ENCODE assay signal across 10 cellular contexts in genomic region chr5:176550937-176551336, GRCh38. TPM values are rescaled to one million over a fixed set of nuclear protein-coding genes. Genes with fewer than 3 reads are reported as not detected.
DNase-seq lines count a peak whose midpoint lies in the region; ATAC-seq and TF ChIP-seq lines count a peak whose summit lies in the region.
"Not testable (repeated sequence)": the region's sequence is repeated elsewhere in the genome, so short reads cannot be mapped to it uniquely, and the experiment has no call there.
"Had no signal": no experiment of that assay in that cellular context is flagged by ENCODE, and none has a peak within 500 bp of the region (broad histone marks: within the 10 kb centered on the region; RNA-seq: fewer than 3 reads in every experiment).

No MANE protein-coding gene starts in this region.

- H3K4me3 ChIP-seq in BLaER1 treated with 17β-estradiol and CSF1 and Interleukin-3, amounts not matched to agents 10 nM and 100 nM, result not testable (repeated sequence)
- H3K4me3 ChIP-seq in epithelial cell of proximal tubule (ENCODE audit: low read depth, low read length), result peak overlapping the region; percentile 48

- H4K20me1 ChIP-seq in BLaER1 treated with 17β-estradiol and CSF1 and Interleukin-3, amounts not matched to agents 10 nM and 100 nM, result not testable (repeated sequence)

- not testable (repeated sequence) for TF ChIP-seq CTCF in HFFc6 (IDR thresholded peaks at IDR 0.05); RWPE1 (conservative IDR thresholded peaks at IDR 0.05; ENCODE audit: low read depth); epithelial cell of proximal tubule (conservative IDR thresholded peaks at IDR 0.05; ENCODE audit: low read depth, low read length); natural killer cell (IDR thresholded peaks at IDR 0.05)

- not testable (repeated sequence) for DNase-seq in HFFc6; RWPE1 (ENCODE audit: low spot score); activated T-cell treated with anti-CD3 and anti-CD28 coated beads, Interleukin-2, amount 50 U/mL, for 24 hours; activated naive CD8-positive, alpha-beta T cell treated with anti-CD3 and anti-CD28 coated beads for 36 hours; epithelial cell of proximal tubule (ENCODE audit: low read depth); natural killer cell; stimulated activated naive CD8-positive, alpha-beta T cell treated with anti-CD3 and anti-CD28 coated beads, Interleukin-15, amount 100 ng/mL, for 72 hours

- not testable (repeated sequence) for H3K27me3 ChIP-seq in BLaER1 treated with 17β-estradiol and CSF1 and Interleukin-3, amounts not matched to agents 10 nM and 100 nM

- H3K4me3 Mint-ChIP-seq in HFFc6, result peak overlapping the region; percentile 42; the same call in 1 of the 2 replicates
- H3K4me3 Mint-ChIP-seq in activated T-cell treated with anti-CD3 and anti-CD28 coated beads, Interleukin-2, amount 50 U/mL, for 24 hours, result peak overlapping the region; percentile 52
- peak overlapping the region; percentile 50 for H3K4me3 Mint-ChIP-seq in activated naive CD8-positive, alpha-beta T cell treated with anti-CD3 and anti-CD28 coated beads for 36 hours
- H3K4me3 Mint-ChIP-seq in natural killer cell, result peak overlapping the region; percentile 7
- H3K4me3 Mint-ChIP-seq in stimulated activated naive CD8-positive, alpha-beta T cell treated with anti-CD3 and anti-CD28 coated beads, Interleukin-15, amount 100 ng/mL, for 72 hours, result peak overlapping the region; percentile 60 to 76

- not testable (repeated sequence) for H3K9me3 ChIP-seq in BLaER1 treated with 17β-estradiol and CSF1 and Interleukin-3, amounts not matched to agents 10 nM and 100 nM (replicated peaks in 1 of 11)

- not testable (repeated sequence) for H3K9me3 Mint-ChIP-seq in HFFc6; activated T-cell treated with anti-CD3 and anti-CD28 coated beads, Interleukin-2, amount 50 U/mL, for 24 hours; activated naive CD8-positive, alpha-beta T cell treated with anti-CD3 and anti-CD28 coated beads for 36 hours; natural killer cell; stimulated activated naive CD8-positive, alpha-beta T cell treated with anti-CD3 and anti-CD28 coated beads, Interleukin-15, amount 100 ng/mL, for 72 hours

- not testable (repeated sequence) for H3K27ac ChIP-seq in BLaER1 treated with 17β-estradiol and CSF1 and Interleukin-3, amounts not matched to agents 10 nM and 100 nM
- H3K27ac ChIP-seq in RWPE1, result peak overlapping the region; percentile 8; the same call in 1 of the 2 replicates

- not testable (repeated sequence) for ATAC-seq in natural killer cell; stimulated activated naive CD8-positive, alpha-beta T cell treated with anti-CD3 and anti-CD28 coated beads, Interleukin-15, amount 100 ng/mL, for 72 hours

- not testable (repeated sequence) for H3K27ac Mint-ChIP-seq in HFFc6
- peak overlapping the region; percentile 72 for H3K27ac Mint-ChIP-seq in activated T-cell treated with anti-CD3 and anti-CD28 coated beads, Interleukin-2, amount 50 U/mL, for 24 hours
- peak overlapping the region; percentile 69 for H3K27ac Mint-ChIP-seq in activated naive CD8-positive, alpha-beta T cell treated with anti-CD3 and anti-CD28 coated beads for 36 hours
- H3K27ac Mint-ChIP-seq in natural killer cell, result peak overlapping the region in 1 of 2 donors; percentile 36
- H3K27ac Mint-ChIP-seq in stimulated activated naive CD8-positive, alpha-beta T cell treated with anti-CD3 and anti-CD28 coated beads, Interleukin-15, amount 100 ng/mL, for 72 hours, result peak overlapping the region; percentile 69 to 74

- not testable (repeated sequence) for H3K36me3 ChIP-seq in BLaER1 treated with 17β-estradiol and CSF1 and Interleukin-3, amounts not matched to agents 10 nM and 100 nM

- H3K9ac ChIP-seq in BLaER1 treated with 17β-estradiol and CSF1 and Interleukin-3, amounts not matched to agents 10 nM and 100 nM, result peak overlapping the region in 2 of 11 experiments; percentile 16 to 29; a peak in 1 of 22 replicates

- peaks cover 39 to 95% (median 56%) of the 10 kb centered on the region in 10 experiments for H3K4me1 ChIP-seq in BLaER1 treated with 17β-estradiol and CSF1 and Interleukin-3, amounts not matched to agents 10 nM and 100 nM

- CTCF ChIA-PET in RWPE1 (lab: Yijun Ruan, JAX), result interaction anchor here (0.5 kb wide), 1 partner anchor 22 kb away, joined by 3 read pairs; no protein-coding TSS in a partner anchor

- intact Hi-C loops in natural killer cell (cut with micrococcal nuclease), result not testable (repeated sequence)

- POLR2A ChIA-PET in RWPE1 (lab: Yijun Ruan, JAX; ENCODE audit: low non-redundant PET), result not testable (repeated sequence)

- H3K36me3 Mint-ChIP-seq in HFFc6 (ENCODE audit: low read depth); activated T-cell treated with anti-CD3 and anti-CD28 coated beads, Interleukin-2, amount 50 U/mL, for 24 hours (ENCODE audit: low read depth); activated naive CD8-positive, alpha-beta T cell treated with anti-CD3 and anti-CD28 coated beads for 36 hours; natural killer cell: not testable (repeated sequence)

- H3K4me1 Mint-ChIP-seq in HFFc6 (ENCODE audit: low read depth), result not testable (repeated sequence)
- H3K4me1 Mint-ChIP-seq in activated T-cell treated with anti-CD3 and anti-CD28 coated beads, Interleukin-2, amount 50 U/mL, for 24 hours (ENCODE audit: low read depth), result peaks cover 67% of the 10 kb centered on the region
- peaks cover 51% of the 10 kb centered on the region for H3K4me1 Mint-ChIP-seq in activated naive CD8-positive, alpha-beta T cell treated with anti-CD3 and anti-CD28 coated beads for 36 hours
- H3K4me1 Mint-ChIP-seq in natural killer cell, result peaks cover 10 to 17% of the 10 kb centered on the region in 2 donors
- peaks cover 79% of the 10 kb centered on the region for H3K4me1 Mint-ChIP-seq in stimulated activated naive CD8-positive, alpha-beta T cell treated with anti-CD3 and anti-CD28 coated beads, Interleukin-15, amount 100 ng/mL, for 72 hours

- peaks cover 19% of the 10 kb centered on the region for H3K27me3 Mint-ChIP-seq in HFFc6 (ENCODE audit: insufficient read depth)
- not testable (repeated sequence) for H3K27me3 Mint-ChIP-seq in activated T-cell treated with anti-CD3 and anti-CD28 coated beads, Interleukin-2, amount 50 U/mL, for 24 hours; activated naive CD8-positive, alpha-beta T cell treated with anti-CD3 and anti-CD28 coated beads for 36 hours; natural killer cell (ENCODE audit: low read depth in 2 of 2); stimulated activated naive CD8-positive, alpha-beta T cell treated with anti-CD3 and anti-CD28 coated beads, Interleukin-15, amount 100 ng/mL, for 72 hours

- peak overlapping the region; percentile 56 to 84 (median 77) for H3K4me2 ChIP-seq in BLaER1 treated with 17β-estradiol and CSF1 and Interleukin-3, amounts not matched to agents 10 nM and 100 nM

RNA-seq across cellular contexts. Expression of gene CDHR2, which starts 1.8 kb away (rescaled TPM):
- total RNA-seq in HFFc6 (2021; fragmentation: NEBNext Ultra II Directional; extraction: Animal tissue kit (Norgen Biotek cat#: 25700)), result not detected
- under 1 TPM; 0.31 to 0.44 TPM for total RNA-seq in activated naive CD8-positive, alpha-beta T cell treated with anti-CD3 and anti-CD28 coated beads for 36 hours
- total RNA-seq in epithelial cell of proximal tubule (not detected in 2 replicates), natural killer cell (1 to 10 TPM in 2 of 3 donors, under 1 TPM in 1; 0.75 to 2.2 (median 1.8) TPM)
- total RNA-seq: A172, H4 had no signal

RNA-seq across cellular contexts. Expression of gene RNF44, which starts 13.7 kb away (rescaled TPM):
- total RNA-seq in HFFc6 (2021; fragmentation: NEBNext Ultra II Directional; extraction: Animal tissue kit (Norgen Biotek cat#: 25700)), result 10 to 100 TPM; 10.6 to 13.4 (median 11.3) TPM
- 10 to 100 TPM; 53.4 to 53.8 TPM for total RNA-seq in activated naive CD8-positive, alpha-beta T cell treated with anti-CD3 and anti-CD28 coated beads for 36 hours
- total RNA-seq in epithelial cell of proximal tubule, result 10.9 and 17.1 TPM in 2 replicates
- 100 to 1,000 TPM; 297 to 394 (median 359) TPM for total RNA-seq in natural killer cell

RNA-seq across cellular contexts. Expression of gene GPRIN1, which starts 59.0 kb away (rescaled TPM):
- 1 to 10 TPM; 2.3 to 5.4 (median 2.6) TPM for total RNA-seq in HFFc6 (2021; fragmentation: NEBNext Ultra II Directional; extraction: Animal tissue kit (Norgen Biotek cat#: 25700))
- total RNA-seq in activated naive CD8-positive, alpha-beta T cell treated with anti-CD3 and anti-CD28 coated beads for 36 hours, result 1 to 10 TPM; 1.5 to 1.7 TPM
- total RNA-seq in epithelial cell of proximal tubule, result 34.0 and 40.2 TPM in 2 replicates
- total RNA-seq in natural killer cell, result 1 to 10 TPM in 2 of 3 donors, under 1 TPM in 1; 0.92 to 1.5 (median 1.3) TPM

Comparison
In these comparisons a context has a peak if more than half of its experiments do, and no peak if none do; other contexts are left out.
1. H3K4me3 Mint-ChIP-seq: peak in every context shown above with its lines; median percentile 68 in stimulated activated naive CD8-positive, alpha-beta T cell treated with anti-CD3 and anti-CD28 coated beads, Interleukin-15, amount 100 ng/mL, for 72 hours; 52 in activated T-cell treated with anti-CD3 and anti-CD28 coated beads, Interleukin-2, amount 50 U/mL, for 24 hours; 50 in activated naive CD8-positive, alpha-beta T cell treated with anti-CD3 and anti-CD28 coated beads for 36 hours; 42 in HFFc6; 7 in natural killer cell.
2. RNA of gene RNF44, which starts 13.7 kb away (total RNA-seq): 297 to 394 TPM in natural killer cell; 53.4 to 53.8 TPM in activated naive CD8-positive, alpha-beta T cell treated with anti-CD3 and anti-CD28 coated beads for 36 hours, 10.9 to 17.1 TPM in epithelial cell of proximal tubule and 10.6 to 13.4 TPM in HFFc6; every median in the first group is over 4 times any median in the second.